Comparison of ENCODE assay signal across 1 cellular context in the genomic region with DNA sequence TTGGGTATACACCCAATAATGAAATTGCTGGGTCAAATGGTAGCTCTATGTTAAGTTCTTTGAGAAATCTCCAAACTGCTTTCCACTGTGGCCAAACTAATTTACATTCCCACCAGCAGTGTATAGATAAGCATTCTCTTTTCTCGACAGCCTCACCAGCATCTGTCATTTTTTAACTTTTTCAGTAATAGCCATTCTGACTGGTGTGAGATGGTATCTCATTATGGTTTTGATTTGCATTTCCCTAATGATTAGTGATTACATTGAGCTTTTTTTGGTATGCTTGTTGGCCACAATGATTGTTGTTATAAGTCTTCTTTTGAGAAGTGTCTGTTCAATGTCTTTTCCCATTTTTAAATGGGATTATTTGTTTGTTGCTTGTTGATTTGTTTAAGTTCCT.
TF ChIP-seq lines count a peak whose summit lies in the region.

No MANE protein-coding gene starts in this region.

TF ChIP-seq in GM12878, 131 proteins besides CTCF, POLR2A, EP300 and RAD21 (continued from another document):
- TF ChIP-seq, protein P1, sequence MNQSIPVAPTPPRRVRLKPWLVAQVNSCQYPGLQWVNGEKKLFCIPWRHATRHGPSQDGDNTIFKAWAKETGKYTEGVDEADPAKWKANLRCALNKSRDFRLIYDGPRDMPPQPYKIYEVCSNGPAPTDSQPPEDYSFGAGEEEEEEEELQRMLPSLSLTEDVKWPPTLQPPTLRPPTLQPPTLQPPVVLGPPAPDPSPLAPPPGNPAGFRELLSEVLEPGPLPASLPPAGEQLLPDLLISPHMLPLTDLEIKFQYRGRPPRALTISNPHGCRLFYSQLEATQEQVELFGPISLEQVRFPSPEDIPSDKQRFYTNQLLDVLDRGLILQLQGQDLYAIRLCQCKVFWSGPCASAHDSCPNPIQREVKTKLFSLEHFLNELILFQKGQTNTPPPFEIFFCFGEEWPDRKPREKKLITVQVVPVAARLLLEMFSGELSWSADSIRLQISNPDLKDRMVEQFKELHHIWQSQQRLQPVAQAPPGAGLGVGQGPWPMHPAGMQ (IDR thresholded peaks at IDR 0.05; ENCODE audit: borderline replicate concordance): no peak
- TF ChIP-seq ESRRA (IDR thresholded peaks at IDR 0.05; ENCODE audit: low read length): no peak
- no peak for TF ChIP-seq SRF (IDR thresholded peaks at IDR 0.05; ENCODE audit: low read depth in 2 of 2, low read length in 2 of 2)
- no peak for TF ChIP-seq ZBED1 (IDR thresholded peaks at IDR 0.05; ENCODE audit: borderline replicate concordance)
- TF ChIP-seq ZNF24 (IDR thresholded peaks at IDR 0.05): peak; percentile 58; the same call in 1 of the 2 replicates
- TF ChIP-seq CREB1 (IDR thresholded peaks at IDR 0.05; ENCODE audit: low read depth): no peak
- TF ChIP-seq, protein P2, sequence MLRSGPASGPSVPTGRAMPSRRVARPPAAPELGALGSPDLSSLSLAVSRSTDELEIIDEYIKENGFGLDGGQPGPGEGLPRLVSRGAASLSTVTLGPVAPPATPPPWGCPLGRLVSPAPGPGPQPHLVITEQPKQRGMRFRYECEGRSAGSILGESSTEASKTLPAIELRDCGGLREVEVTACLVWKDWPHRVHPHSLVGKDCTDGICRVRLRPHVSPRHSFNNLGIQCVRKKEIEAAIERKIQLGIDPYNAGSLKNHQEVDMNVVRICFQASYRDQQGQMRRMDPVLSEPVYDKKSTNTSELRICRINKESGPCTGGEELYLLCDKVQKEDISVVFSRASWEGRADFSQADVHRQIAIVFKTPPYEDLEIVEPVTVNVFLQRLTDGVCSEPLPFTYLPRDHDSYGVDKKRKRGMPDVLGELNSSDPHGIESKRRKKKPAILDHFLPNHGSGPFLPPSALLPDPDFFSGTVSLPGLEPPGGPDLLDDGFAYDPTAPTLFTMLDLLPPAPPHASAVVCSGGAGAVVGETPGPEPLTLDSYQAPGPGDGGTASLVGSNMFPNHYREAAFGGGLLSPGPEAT (IDR thresholded peaks at IDR 0.05; ENCODE audit: low read depth): peak; percentile 64; the same call in 1 of the 2 replicates
- no peak for TF ChIP-seq SUPT20H (IDR thresholded peaks at IDR 0.05; ENCODE audit: borderline replicate concordance, control insufficient read depth, low read depth, low read length)
